21 cellular contexts compared by ENCODE assay signal in the genomic region with DNA sequence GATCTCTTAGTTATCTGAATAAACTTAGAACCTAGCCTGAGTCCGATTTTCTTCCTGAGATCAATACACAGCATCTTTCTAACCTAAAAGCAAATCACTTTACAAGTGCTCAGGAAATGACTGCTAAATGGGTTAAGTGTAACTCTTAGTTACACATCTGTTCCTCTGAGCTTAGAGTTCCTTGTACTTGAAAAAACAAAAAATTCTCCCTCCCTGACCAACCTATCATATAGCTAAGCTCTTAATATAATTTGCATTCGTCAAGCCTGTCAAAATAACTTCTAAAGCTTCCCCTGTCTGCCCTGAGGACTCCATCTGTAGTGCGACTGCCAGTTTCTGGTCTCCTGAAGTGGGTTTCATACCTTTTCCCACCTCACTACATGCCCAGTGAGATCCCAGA.
A peak's percentile ranks its signal among the peaks of the same experiment; 100 is the strongest.
DNase-seq lines count a peak whose midpoint lies in the region; ATAC-seq lines count a peak whose summit lies in the region.
"Had no signal": no experiment of that assay in that cellular context is flagged by ENCODE, and none has a peak within 500 bp of the region (broad histone marks: within the 10 kb centered on the region; RNA-seq: fewer than 3 reads in every experiment).

No MANE protein-coding gene starts in this region.

- H3K27me3 ChIP-seq in thymus (ENCODE audit: control insufficient read depth, insufficient read depth): no peaks in the 10 kb centered on the region
- H3K27me3 ChIP-seq: neural progenitor cell, tibial artery had no signal

- no peaks in the 10 kb centered on the region for H3K9me3 ChIP-seq in thymus (ENCODE audit: control insufficient read depth)
- H3K9me3 ChIP-seq: tibial artery had no signal

- peaks cover 5% of the 10 kb centered on the region for H3K4me1 ChIP-seq in thymus (ENCODE audit: control insufficient read depth, insufficient read depth, low read length)
- H3K4me1 ChIP-seq: neural progenitor cell, SJSA1 had no signal

- H3K4me1 Mint-ChIP-seq in central memory CD8-positive, alpha-beta T cell: peaks cover 13% of the 10 kb centered on the region
- H3K4me1 Mint-ChIP-seq: neural progenitor cell had no signal

- H3K27me3 Mint-ChIP-seq in central memory CD8-positive, alpha-beta T cell: no peaks in the 10 kb centered on the region

- no peaks in the 10 kb centered on the region for H3K36me3 ChIP-seq in thymus (ENCODE audit: control insufficient read depth, insufficient read depth)
- H3K36me3 ChIP-seq: neural progenitor cell, SJSA1, tibial artery had no signal

- 61% methylated on average over 3 of the region's 3 CpGs for WGBS in thymus

- no peak overlapping the region for H3K4me3 ChIP-seq in thymus (ENCODE audit: low read length)
- H3K4me3 ChIP-seq: GM23248, lung, neural progenitor cell, SJSA1, tibial artery had no signal

- intact Hi-C loops in left ventricle myocardium superior (cut with micrococcal nuclease): no loop called here

- H3K4me3 Mint-ChIP-seq in central memory CD8-positive, alpha-beta T cell: no peak overlapping the region
- H3K4me3 Mint-ChIP-seq: HFFc6, neural progenitor cell had no signal

- DNase-seq in activated naive CD4-positive, alpha-beta T cell treated with anti-CD3 and anti-CD28 coated beads, Interleukin-2, amount 50 U/mL, for 72 hours (ENCODE audit: low spot score in 2 of 2): no peak
- DNase-seq in activated naive CD4-positive, alpha-beta T cell treated with anti-CD3 and anti-CD28 coated beads, Interleukin-2, amount 50 U/mL, for 16 hours: no peak
- DNase-seq in NCI-H82 (lab: John Stamatoyannopoulos, UW): peak; percentile 88
- no peak for DNase-seq in central memory CD8-positive, alpha-beta T cell (ENCODE audit: low spot score in 2 of 2)
- DNase-seq in left ventricle myocardium superior: no peak
- DNase-seq: C1 segment of cervical spinal cord, cortex of kidney, GM23248, HFFc6, IMR-90, NCI-H1417, NCI-H2081 treated with DMSO at 0.1 percent for 48 hours, NCI-H446 treated with DMSO at 0.1 percent for 48 hours, right cardiac atrium, tibial artery had no signal

- peaks cover 6 to 23% of the 10 kb centered on the region in 2 donors for H3K36me3 Mint-ChIP-seq in activated naive CD4-positive, alpha-beta T cell treated with anti-CD3 and anti-CD28 coated beads, Interleukin-2, amount 50 U/mL, for 72 hours
- no peaks in the 10 kb centered on the region for H3K36me3 Mint-ChIP-seq in central memory CD8-positive, alpha-beta T cell (ENCODE audit: insufficient read depth)

- H3K27ac Mint-ChIP-seq in activated naive CD4-positive, alpha-beta T cell treated with anti-CD3 and anti-CD28 coated beads, Interleukin-2, amount 50 U/mL, for 72 hours: no peak overlapping the region
- H3K27ac Mint-ChIP-seq in central memory CD8-positive, alpha-beta T cell (ENCODE audit: low read depth): no peak overlapping the region
- H3K27ac Mint-ChIP-seq: HFFc6; T-helper 1 cell treated with Interleukin-12 subunit alpha and Interleukin-12 subunit beta and Interleukin-4 antibody, amounts not matched to agents 30 μg/mL and 1 μg/mL, for 36 hours had no signal

- peak; percentile 59 to 77 for ATAC-seq in activated naive CD4-positive, alpha-beta T cell treated with anti-CD3 and anti-CD28 coated beads, Interleukin-2, amount 50 U/mL, for 72 hours
- ATAC-seq in central memory CD8-positive, alpha-beta T cell (replicated peaks; ENCODE audit: extremely low read depth, poor library complexity, severe bottlenecking): peak; percentile 86
- no peak for ATAC-seq in HG03469 (IDR thresholded peaks at IDR 0.05; ENCODE audit: unreplicated experiment)
- ATAC-seq in left ventricle myocardium superior: no peak

- H3K27ac ChIP-seq in thymus (ENCODE audit: low read depth): peak overlapping the region; percentile 54
- H3K27ac ChIP-seq: GM23248, neural progenitor cell, SJSA1 had no signal

- H3K9me3 Mint-ChIP-seq in activated naive CD4-positive, alpha-beta T cell treated with anti-CD3 and anti-CD28 coated beads, Interleukin-2, amount 50 U/mL, for 72 hours: peaks cover 6 to 19% of the 10 kb centered on the region in 2 donors
- H3K9me3 Mint-ChIP-seq in central memory CD8-positive, alpha-beta T cell: no peaks in the 10 kb centered on the region

Comparison
In these comparisons a context has a peak if more than half of its experiments do, and no peak if none do; other contexts are left out.
1. ATAC-seq: peak in activated naive CD4-positive, alpha-beta T cell treated with anti-CD3 and anti-CD28 coated beads, Interleukin-2, amount 50 U/mL, for 72 hours (2 of 2) and central memory CD8-positive, alpha-beta T cell (single experiment); none in HG03469 (single experiment) and left ventricle myocardium superior (single experiment).